In genomic region chr10:48275743-48276142, GRCh38 we compare ENCODE assay signal across 21 cellular contexts. TPM values are rescaled to one million over a fixed set of nuclear protein-coding genes. Genes with fewer than 3 reads are reported as not detected.
A peak's percentile ranks its signal among the peaks of the same experiment; 100 is the strongest.
DNase-seq lines count a peak whose midpoint lies in the region; ATAC-seq and TF ChIP-seq lines count a peak whose summit lies in the region.
"Had no signal": no experiment of that assay in that cellular context is flagged by ENCODE, and none has a peak within 500 bp of the region (broad histone marks: within the 10 kb centered on the region; RNA-seq: fewer than 3 reads in every experiment).

No MANE protein-coding gene starts in this region.

- H3K4me2 ChIP-seq in GM23338 = no peak overlapping the region
- no peak overlapping the region for H3K4me2 ChIP-seq in mesendoderm (ENCODE audit: low read length)
- H3K4me2 ChIP-seq in MM.1S (ENCODE audit: low read depth, low read length) = no peak overlapping the region

- H3K4ac ChIP-seq in mesendoderm (ENCODE audit: low read depth, low read length) = no peak overlapping the region

- POLR2A ChIA-PET in CD4-positive, alpha-beta T cell (lab: Charles Lee) = no interaction called here

- H4K8ac ChIP-seq in mesendoderm (ENCODE audit: low read depth, low read length) = no peak overlapping the region

- no CpG with 5 or more reads among the region's 1 CpG for WGBS in mesendoderm (ENCODE audit: extremely low coverage, insufficient coverage, low lambda C conversion rate)

- no peaks in the 10 kb centered on the region for H3K4me1 ChIP-seq in GM23338 (ENCODE audit: insufficient read depth)
- peaks cover 4% of the 10 kb centered on the region for H3K4me1 ChIP-seq in mesendoderm (ENCODE audit: control insufficient read depth, low read depth, low read length)
- H3K4me1 ChIP-seq in MM.1S (ENCODE audit: low read length) = no peaks in the 10 kb centered on the region
- H3K4me1 ChIP-seq: Caco-2 had no signal

- DNase-seq in DMS153 treated with DMSO at 0.1 percent for 48 hours (lab: John Stamatoyannopoulos, UW; ENCODE audit: unreplicated experiment) = peak; percentile 10
- DNase-seq in DMS153 (lab: John Stamatoyannopoulos, UW) = no peak
- DNase-seq in GM23338 (ENCODE audit: low spot score) = no peak
- no peak for DNase-seq in mesendoderm
- no peak for DNase-seq in CD4-positive, alpha-beta T cell
- no peak for DNase-seq in NCI-H146 (lab: John Stamatoyannopoulos, UW)
- no peak for DNase-seq in MM.1S
- DNase-seq: Caco-2; CD8-positive, alpha-beta memory T cell; DMS79 treated with DMSO at 0.1 percent for 48 hours; GF-D8; HCEC 1CT; HFFc6; Karpas-422 had no signal

- no peaks in the 10 kb centered on the region for H3K9me3 ChIP-seq in CD4-positive, alpha-beta T cell (ENCODE audit: control insufficient read depth, low read length)
- H3K9me3 ChIP-seq in MM.1S (replicated peaks; ENCODE audit: insufficient read depth, low read length) = no peaks in the 10 kb centered on the region
- H3K9me3 ChIP-seq: Caco-2 had no signal

- peaks cover 2% of the 10 kb centered on the region for H3K27me3 Mint-ChIP-seq in GM23338 (ENCODE audit: insufficient read depth, low read depth, poor library complexity)
- peaks cover 13% of the 10 kb centered on the region for H3K27me3 Mint-ChIP-seq in CD4-positive, alpha-beta T cell

- H2BK120ac ChIP-seq in mesendoderm (ENCODE audit: low read depth, low read length) = no peak overlapping the region

- H3K9me2 ChIP-seq in GM23338 (ENCODE audit: insufficient read depth) (no peaks in the 10 kb centered on the region; the same call in 1 of the 2 replicates), MM.1S (replicated peaks; ENCODE audit: insufficient read depth, low read length) (no peaks in the 10 kb centered on the region)

- no peak overlapping the region for H3K4me3 Mint-ChIP-seq in GM23338
- no peak overlapping the region for H3K4me3 Mint-ChIP-seq in CD4-positive, alpha-beta T cell
- H3K4me3 Mint-ChIP-seq: CD14-positive monocyte; CD8-positive, alpha-beta memory T cell; HFFc6 had no signal

- ATAC-seq in GM18907 (IDR thresholded peaks at IDR 0.05; ENCODE audit: unreplicated experiment) = peak; percentile 37
- no peak for ATAC-seq in GM23338
- no peak for ATAC-seq in CD4-positive, alpha-beta T cell (ENCODE audit: poor library complexity)
- ATAC-seq: K562 had no signal

- H4K5ac ChIP-seq in mesendoderm (ENCODE audit: low read length) = no peak overlapping the region

- H2AFZ ChIP-seq in GM23338 (peak overlapping the region; percentile 56; the same call in 1 of the 2 replicates), MM.1S (ENCODE audit: low read length) (no peak overlapping the region)

- no peak overlapping the region for H3K18ac ChIP-seq in mesendoderm (ENCODE audit: low read length)

- no peak for TF ChIP-seq CTCF in GM23338 (conservative IDR thresholded peaks at IDR 0.05; ENCODE audit: low read depth in 2 of 2)
- TF ChIP-seq CTCF in CD4-positive, alpha-beta T cell (IDR thresholded peaks at IDR 0.05) = no peak
- TF ChIP-seq CTCF in MM.1S (IDR thresholded peaks at IDR 0.05; ENCODE audit: low read length) = no peak

- H3K9ac ChIP-seq in mesendoderm (ENCODE audit: low read length) = no peak overlapping the region
- H3K9ac ChIP-seq in MM.1S (ENCODE audit: low read length) = no peak overlapping the region

- no peaks in the 10 kb centered on the region for H3K79me2 ChIP-seq in GM23338 (replicated peaks; ENCODE audit: insufficient read depth)
- H3K79me2 ChIP-seq in mesendoderm (ENCODE audit: control insufficient read depth, insufficient read depth, low read length) = no peaks in the 10 kb centered on the region
- H3K79me2 ChIP-seq in MM.1S (ENCODE audit: low read length) = no peaks in the 10 kb centered on the region

- intact Hi-C loops in CD4-positive, alpha-beta T cell (cut with DNase I, micrococcal nuclease) = no loop called here

- no peak overlapping the region for H3K27ac Mint-ChIP-seq in GM23338
- H3K27ac Mint-ChIP-seq in CD4-positive, alpha-beta T cell = no peak overlapping the region
- H3K27ac Mint-ChIP-seq: CD14-positive monocyte; CD8-positive, alpha-beta memory T cell; HFFc6 had no signal

- H2AK5ac ChIP-seq in mesendoderm (ENCODE audit: low read length) = no peak overlapping the region

- H3K4me1 Mint-ChIP-seq in GM23338 = peaks cover 18% of the 10 kb centered on the region
- H3K4me1 Mint-ChIP-seq in CD4-positive, alpha-beta T cell (ENCODE audit: low read depth) = no peaks in the 10 kb centered on the region
- H3K4me1 Mint-ChIP-seq: CD14-positive monocyte; CD8-positive, alpha-beta memory T cell had no signal

- H3K27ac ChIP-seq in GM23338 (ENCODE audit: low read depth) (no peak overlapping the region), mesendoderm (ENCODE audit: low read depth, low read length) (no peak overlapping the region), MM.1S (ENCODE audit: low read length) (no peak overlapping the region)
- H3K27ac ChIP-seq in CD4-positive, alpha-beta T cell (ENCODE audit: low read depth, low read length) = no peak overlapping the region
- H3K27ac ChIP-seq: 22Rv1 had no signal

- H3K4me3 ChIP-seq in GM23338 (no peak overlapping the region), mesendoderm (ENCODE audit: low read length) (no peak overlapping the region), MM.1S (ENCODE audit: low read length) (no peak overlapping the region)
- H3K4me3 ChIP-seq: K562 had no signal

- no peaks in the 10 kb centered on the region for H3K36me3 Mint-ChIP-seq in GM23338 (ENCODE audit: low read depth)
- H3K36me3 Mint-ChIP-seq in CD4-positive, alpha-beta T cell (ENCODE audit: low read depth) = no peaks in the 10 kb centered on the region
- H3K36me3 Mint-ChIP-seq: CD14-positive monocyte; CD8-positive, alpha-beta memory T cell had no signal

- H3K56ac ChIP-seq in mesendoderm (ENCODE audit: low read length) = no peak overlapping the region

- CTCF ChIA-PET in CD4-positive, alpha-beta T cell (lab: Charles Lee) = no interaction called here

- H3F3A ChIP-seq in GM23338 (replicated peaks; ENCODE audit: low read depth) (no peaks in the 10 kb centered on the region), MM.1S (ENCODE audit: insufficient read depth, low read length) (no peaks in the 10 kb centered on the region)

- H3K36me3 ChIP-seq in GM23338 (ENCODE audit: insufficient read depth) = no peaks in the 10 kb centered on the region
- H3K36me3 ChIP-seq in mesendoderm (ENCODE audit: control insufficient read depth, insufficient read depth, low read length) = no peaks in the 10 kb centered on the region
- H3K36me3 ChIP-seq in MM.1S (replicated peaks; ENCODE audit: insufficient read depth, low read length) = no peaks in the 10 kb centered on the region

- H2BK5ac ChIP-seq in mesendoderm (ENCODE audit: low read length) = no peak overlapping the region

- H3K27me3 ChIP-seq in GM23338 (ENCODE audit: insufficient read depth) = no peaks in the 10 kb centered on the region
- no peaks in the 10 kb centered on the region for H3K27me3 ChIP-seq in mesendoderm (ENCODE audit: insufficient read depth, low read length, poor library complexity)
- H3K27me3 ChIP-seq in CD4-positive, alpha-beta T cell (ENCODE audit: control insufficient read depth, insufficient read depth, low read length) = no peaks in the 10 kb centered on the region
- no peaks in the 10 kb centered on the region for H3K27me3 ChIP-seq in MM.1S (replicated peaks; ENCODE audit: insufficient read depth, low read length)

- H3K23ac ChIP-seq in mesendoderm (ENCODE audit: low read length) = no peak overlapping the region

- no peaks in the 10 kb centered on the region for H3K9me3 Mint-ChIP-seq in GM23338
- no peaks in the 10 kb centered on the region for H3K9me3 Mint-ChIP-seq in CD4-positive, alpha-beta T cell
- H3K9me3 Mint-ChIP-seq: HFFc6 had no signal

- no peak overlapping the region for H2BK15ac ChIP-seq in mesendoderm (replicated peaks; ENCODE audit: low read depth)

- H4K20me1 ChIP-seq in GM23338 (replicated peaks; ENCODE audit: insufficient read depth) = no peaks in the 10 kb centered on the region
- H4K20me1 ChIP-seq in MM.1S (ENCODE audit: insufficient read depth, low read length) = no peaks in the 10 kb centered on the region

- H3K79me1 ChIP-seq in mesendoderm (ENCODE audit: low read length) = no peaks in the 10 kb centered on the region

TF ChIP-seq in GM23338, 12 proteins besides CTCF, POLR2A, EP300 and RAD21:
- TF ChIP-seq CREB1 (CRISPR knock-in tag; IDR thresholded peaks at IDR 0.05; ENCODE audit: low read depth) = no peak
- no peak for TF ChIP-seq ETS1 (IDR thresholded peaks at IDR 0.05)
- no peak for TF ChIP-seq STAT1 (IDR thresholded peaks at IDR 0.05; ENCODE audit: unreplicated experiment)
- no peak for TF ChIP-seq ZNF114 (CRISPR knock-in tag; IDR thresholded peaks at IDR 0.05)
- TF ChIP-seq POLR2AphosphoS5 (IDR thresholded peaks at IDR 0.05; ENCODE audit: low read depth) = no peak

RNA-seq across cellular contexts. Expression of gene FRMPD2, which starts 1.2 kb away (rescaled TPM):
- not detected in 2 replicates for total RNA-seq in GM23338 (2014; rRNA removed; shearing (Covaris generic))
- not detected in 2 replicates for polyA plus RNA-seq in GM23338 (2016; fragmentation: Nextera tagmentation; extraction: Ambion mirVana)
- polyA plus RNA-seq in mesendoderm (2013, experiment 1 of 2) = 0.03 TPM
- 0.03 TPM for polyA plus RNA-seq in mesendoderm (2013, experiment 2 of 2)
- total RNA-seq in CD4-positive, alpha-beta T cell = not detected
- total RNA-seq: A673; Caco-2; CD8-positive, alpha-beta memory T cell; H4; HFFc6 had no signal
- polyA plus RNA-seq: BJ; CD14-positive monocyte; CD8-positive, alpha-beta memory T cell had no signal

RNA-seq across cellular contexts. Expression of gene MAPK8, which starts 30.7 kb away (rescaled TPM):
- total RNA-seq in GM23338 (2014; rRNA removed; shearing (Covaris generic)) = 63.5 and 73.6 TPM in 2 replicates
- polyA plus RNA-seq in GM23338 (2016; fragmentation: Nextera tagmentation; extraction: Ambion mirVana) = 40.0 and 52.4 TPM in 2 replicates
- 44.7 TPM for polyA plus RNA-seq in mesendoderm (2013, experiment 1 of 2)
- 48.3 TPM for polyA plus RNA-seq in mesendoderm (2013, experiment 2 of 2)
- 10 to 100 TPM; 47.8 to 50.6 TPM for total RNA-seq in CD4-positive, alpha-beta T cell
